ENCODE assay signal across 22 cellular contexts in genomic region chr19:33689138-33689746, GRCh38.
"Had no signal": no experiment of that assay in that cellular context is flagged by ENCODE, and none has a peak within 500 bp of the region (broad histone marks: within the 10 kb centered on the region; RNA-seq: fewer than 3 reads in every experiment).

No MANE protein-coding gene starts in this region.

- H3K27me3 ChIP-seq: ascending aorta, ovary, right atrium auricular region had no signal

- H3K36me3 ChIP-seq: ascending aorta, brain microvascular endothelial cell, esophagus muscularis mucosa, left lung, neural progenitor cell, ovary, right atrium auricular region, thyroid gland had no signal

- H3K4me1 ChIP-seq: ascending aorta, left lung, neural progenitor cell, psoas muscle, right atrium auricular region had no signal

- H3K4me3 Mint-ChIP-seq: effector memory CD8-positive, alpha-beta T cell; mesothelial cell of epicardium; naive thymus-derived CD8-positive, alpha-beta T cell; neural progenitor cell; WTC11 had no signal

- H3K4me2 ChIP-seq: neural progenitor cell had no signal

- H3K9me3 Mint-ChIP-seq: activated naive CD4-positive, alpha-beta T cell treated with anti-CD3 and anti-CD28 coated beads, Interleukin-2, amount 50 U/mL, for 72 hours; effector memory CD8-positive, alpha-beta T cell; mesothelial cell of epicardium; naive thymus-derived CD8-positive, alpha-beta T cell; neural progenitor cell; WTC11 had no signal

- DNase-seq: activated CD4-positive, alpha-beta T cell treated with anti-CD3 and anti-CD28 coated beads, Interleukin-2, amount 50 U/mL, for 4 hours; activated CD8-positive, alpha-beta memory T cell treated with anti-CD3 and anti-CD28 coated beads for 24 hours; activated gamma-delta T cell treated with Interleukin-2 at 50 U/mL for 16 hours; brain microvascular endothelial cell; central memory CD4-positive, alpha-beta T cell; dermis blood vessel endothelial cell; effector memory CD8-positive, alpha-beta T cell; naive thymus-derived CD8-positive, alpha-beta T cell; psoas muscle; stimulated activated CD4-positive, alpha-beta T cell treated with anti-CD3 and anti-CD28 coated beads, Interleukin-4, amount 100 ng/mL, for 24 hours; stimulated activated naive CD8-positive, alpha-beta T cell treated with anti-CD3 and anti-CD28 coated beads, Interleukin-15, Interleukin-2, amounts not matched to agents 100 U/mL and 50 U/mL, for 24 hours; T1000; thyroid gland had no signal

- ATAC-seq: activated naive CD4-positive, alpha-beta T cell treated with anti-CD3 and anti-CD28 coated beads, Interleukin-2, amount 50 U/mL, for 72 hours; effector memory CD8-positive, alpha-beta T cell; left lung; naive thymus-derived CD8-positive, alpha-beta T cell; psoas muscle; stimulated activated naive CD8-positive, alpha-beta T cell treated with anti-CD3 and anti-CD28 coated beads, Interleukin-15, Interleukin-2, amounts not matched to agents 100 U/mL and 50 U/mL, for 24 hours; WTC11 had no signal

- H3K27ac Mint-ChIP-seq: activated naive CD4-positive, alpha-beta T cell treated with anti-CD3 and anti-CD28 coated beads, Interleukin-2, amount 50 U/mL, for 72 hours; effector memory CD8-positive, alpha-beta T cell; mesothelial cell of epicardium; naive thymus-derived CD8-positive, alpha-beta T cell; neural progenitor cell had no signal

- H3K9me3 ChIP-seq: ascending aorta, esophagus muscularis mucosa, left lung, ovary, psoas muscle, right atrium auricular region, thyroid gland had no signal

- H3K27ac ChIP-seq: ascending aorta, brain microvascular endothelial cell, esophagus muscularis mucosa, left lung, neural progenitor cell, ovary, psoas muscle, right atrium auricular region, thyroid gland had no signal

- H3K4me3 ChIP-seq: ascending aorta, esophagus muscularis mucosa, left lung, neural progenitor cell, ovary, psoas muscle, right atrium auricular region, thyroid gland had no signal

- H3K36me3 Mint-ChIP-seq: activated naive CD4-positive, alpha-beta T cell treated with anti-CD3 and anti-CD28 coated beads, Interleukin-2, amount 50 U/mL, for 72 hours; mesothelial cell of epicardium; naive thymus-derived CD8-positive, alpha-beta T cell; neural progenitor cell; WTC11 had no signal

- H2AFZ ChIP-seq: neural progenitor cell had no signal

- H3K4me1 Mint-ChIP-seq: naive thymus-derived CD8-positive, alpha-beta T cell had no signal
